In genomic region chr6:150866147-150867073, GRCh38 we compare ENCODE assay signal across 8 cellular contexts. TPM values are rescaled to one million over a fixed set of nuclear protein-coding genes. Genes with fewer than 3 reads are reported as not detected.
DNase-seq lines count a peak whose midpoint lies in the region; ATAC-seq, FAIRE-seq and TF ChIP-seq lines count a peak whose summit lies in the region.

No MANE protein-coding gene starts in this region.

- intact Hi-C loops in kidney (cut with DNase I), result no loop called here

- ATAC-seq in A549 (peak; percentile 85 to 89), GM18517 (IDR thresholded peaks at IDR 0.05; ENCODE audit: unreplicated experiment) (peak; percentile 51), HG02981 (IDR thresholded peaks at IDR 0.05; ENCODE audit: unreplicated experiment) (peak; percentile 66)

- WGBS in A549 (ENCODE audit: missing lambda C conversion rate), result 2% methylated on average over 16 of the region's 95 CpGs

- H3K4me3 ChIP-seq in A549 (peak overlapping the region; percentile 87), kidney (ENCODE audit: low read length in 2 of 2) (peak overlapping the region; percentile 76 to 82)

- no peaks in the 10 kb centered on the region for H3K36me3 ChIP-seq in kidney (ENCODE audit: control insufficient read depth in 1 of 2, insufficient read depth in 2 of 2, low read length in 2 of 2)

- POLR2A ChIA-PET in A549 (lab: Yijun Ruan, JAX), result interaction anchor here (0.7 to 1.4 kb wide), 3 partner anchors 8 to 49 kb away, joined by 3 to 5 read pairs (median 4); no protein-coding TSS in a partner anchor

- peaks cover 9% of the 10 kb centered on the region; the same call in 2 of the 3 replicates for H3K4me1 ChIP-seq in A549
- H3K4me1 ChIP-seq in kidney (ENCODE audit: control insufficient read depth in 1 of 2, insufficient read depth in 1 of 2, low read depth in 1 of 2, low read length in 2 of 2), result peaks cover 0 to 3% of the 10 kb centered on the region in 2 donors

- TF ChIP-seq CTCF in A549 (IDR thresholded peaks at IDR 0.05), result no peak
- no peak for TF ChIP-seq CTCF in kidney (IDR thresholded peaks at IDR 0.05; ENCODE audit: borderline replicate concordance, extremely low read depth, insufficient read depth)

- peak overlapping the region; percentile 77 to 78 for H3K9ac ChIP-seq in kidney (ENCODE audit: low read length in 2 of 2)

- CTCF ChIA-PET in A549 (lab: Yijun Ruan, JAX), result interaction anchor here (1.1 to 4.1 kb wide), 10 partner anchors 7 to 447 kb away, joined by 3 to 30 read pairs (median 6); no protein-coding TSS in a partner anchor

- peak overlapping the region; percentile 86 for H3K4me2 ChIP-seq in A549

- no peak for TF ChIP-seq RAD21 in A549 (conservative IDR thresholded peaks at IDR 0.05 in 1 of 2, IDR thresholded peaks at IDR 0.05 in 1 of 2)

- TF ChIP-seq EP300 in A549 (IDR thresholded peaks at IDR 0.05), result no peak

- H3K9me3 ChIP-seq in A549 (no peaks in the 10 kb centered on the region), kidney (ENCODE audit: control insufficient read depth in 1 of 2, low read length in 2 of 2) (no peaks in the 10 kb centered on the region)

- no peak for FAIRE-seq in A549 (lab: Jason Lieb, UNC)
- FAIRE-seq in kidney (lab: Jason Lieb, UNC), result no peak

- H3K27ac ChIP-seq in A549 (peak overlapping the region; percentile 99), caudate nucleus (ENCODE audit: low read depth, low read length) (peak overlapping the region; percentile 73), kidney (ENCODE audit: low read depth in 2 of 2, low read length in 2 of 2) (peak overlapping the region; percentile 91 to 93)

- peak; percentile 23; the same call in 1 of the 2 replicates for TF ChIP-seq POLR2A in A549 (IDR thresholded peaks at IDR 0.05; ENCODE audit: low read length)

- DNase-seq in A549 (ENCODE audit: low read depth in 1 of 2, low spot score in 1 of 2), result peak; percentile 64 to 84
- DNase-seq in NCI-H2171 (lab: John Stamatoyannopoulos, UW), result peak; percentile 79
- peak; percentile 54 for DNase-seq in activated CD4-positive, CD25-positive, alpha-beta regulatory T cell treated with anti-CD3 and anti-CD28 coated beads, Interleukin-2, amount 50 U/mL, for 16 hours (ENCODE audit: low read depth, low spot score)
- DNase-seq in caudate nucleus (lab: John Stamatoyannopoulos, UW), result peak in 51 of 61 donors; percentile 7 to 85 (median 55)
- peak; percentile 96 for DNase-seq in kidney
- peak; percentile 64 to 81 (median 69) for DNase-seq in stimulated activated CD4-positive, alpha-beta T cell treated with anti-CD3 and anti-CD28 coated beads, Interleukin-12 subunit alpha, Interleukin-12 subunit beta, amount 100 ng/mL, for 48 hours (ENCODE audit: low read depth in 2 of 3, low spot score in 1 of 3)

TF ChIP-seq in A549, 52 proteins besides CTCF, POLR2A, EP300 and RAD21 (continues in another document):
- no peak for TF ChIP-seq HOXB13 (CRISPR knock-in tag; IDR thresholded peaks at IDR 0.05; ENCODE audit: low read depth)
- no peak for TF ChIP-seq HES2 (IDR thresholded peaks at IDR 0.05)
- no peak for TF ChIP-seq HOXA7 (CRISPR knock-in tag; IDR thresholded peaks at IDR 0.05)
- no peak for TF ChIP-seq HEYL (CRISPR knock-in tag; IDR thresholded peaks at IDR 0.05)
- 0 out of 3 replicates have a peak, but pooled peaks have one; percentile 5 for TF ChIP-seq SMC3 (IDR thresholded peaks at IDR 0.05)
- TF ChIP-seq NFE2L2 (conservative IDR thresholded peaks at IDR 0.05; ENCODE audit: low read length), result no peak
- TF ChIP-seq BCL3 (IDR thresholded peaks at IDR 0.05), result 0 out of 3 replicates have a peak, but pooled peaks have one; percentile 27
- TF ChIP-seq KDM1A (IDR thresholded peaks at IDR 0.05; ENCODE audit: low read depth), result no peak
- TF ChIP-seq MAX (IDR thresholded peaks at IDR 0.05), result peak; percentile 99
- TF ChIP-seq JUNB (IDR thresholded peaks at IDR 0.05), result no peak
- no peak for TF ChIP-seq HDAC2 (IDR thresholded peaks at IDR 0.05)
- 0 out of 2 replicates have a peak, but pooled peaks have one; percentile 22 for TF ChIP-seq USF2 (IDR thresholded peaks at IDR 0.05)
- TF ChIP-seq REST (IDR thresholded peaks at IDR 0.05), result no peak
- TF ChIP-seq MAZ (IDR thresholded peaks at IDR 0.05; ENCODE audit: borderline replicate concordance, low read depth, low read length), result 0 out of 2 replicates have a peak, but pooled peaks have one; percentile 37
- no peak for TF ChIP-seq ATOH8 (CRISPR knock-in tag; IDR thresholded peaks at IDR 0.05; ENCODE audit: low read depth)
- peak; percentile 95 for TF ChIP-seq NPAS2 (CRISPR knock-in tag; IDR thresholded peaks at IDR 0.05; ENCODE audit: borderline replicate concordance)
- no peak for TF ChIP-seq TP53 (CRISPR knock-in tag; IDR thresholded peaks at IDR 0.05)
- no peak for TF ChIP-seq TFCP2L1 (CRISPR knock-in tag; IDR thresholded peaks at IDR 0.05)
- TF ChIP-seq ELK1 (IDR thresholded peaks at IDR 0.05; ENCODE audit: low read depth, low read length), result no peak
- TF ChIP-seq EHMT2 (IDR thresholded peaks at IDR 0.05; ENCODE audit: low read depth), result no peak

RNA-seq across cellular contexts. Expression of gene MTHFD1L, which starts 0.9 kb away (rescaled TPM):
- 58.5 and 63.2 TPM in 2 replicates for polyA plus RNA-seq in A549 (2011; rRNA removed)
- polyA plus RNA-seq in A549 (2012; cell fraction: cytosol; rRNA removed), result 18.7 and 19.6 TPM in 2 replicates
- 18.0 and 26.1 TPM in 2 replicates for polyA plus RNA-seq in A549 (2012; cell fraction: nucleus; rRNA removed)
- 27.2 to 32.0 TPM (median 30.8 TPM) in 3 replicates for polyA plus RNA-seq in A549 (2017; fragmentation: RNase III; extraction: RNeasy Plus Mini Kit Qiagen cat#74134 plus additional on column Dnase treatment)
- 54.4 and 56.6 TPM in 2 replicates for polyA minus RNA-seq in A549 (2011; rRNA and poly(A)+ RNA removed)
- 39.6 TPM for total RNA-seq in kidney
- 4.7 TPM for polyA plus RNA-seq in kidney (ENCODE audit: insufficient read depth, low read depth, low replicate concordance)

Comparison
In these comparisons a context has a peak if more than half of its experiments do, and no peak if none do; other contexts are left out.
1. Peak in every context shown above with its lines: DNase-seq, ATAC-seq, H3K4me3 ChIP-seq and H3K27ac ChIP-seq.